ENCODE assay signal across 9 cellular contexts in the genomic region with DNA sequence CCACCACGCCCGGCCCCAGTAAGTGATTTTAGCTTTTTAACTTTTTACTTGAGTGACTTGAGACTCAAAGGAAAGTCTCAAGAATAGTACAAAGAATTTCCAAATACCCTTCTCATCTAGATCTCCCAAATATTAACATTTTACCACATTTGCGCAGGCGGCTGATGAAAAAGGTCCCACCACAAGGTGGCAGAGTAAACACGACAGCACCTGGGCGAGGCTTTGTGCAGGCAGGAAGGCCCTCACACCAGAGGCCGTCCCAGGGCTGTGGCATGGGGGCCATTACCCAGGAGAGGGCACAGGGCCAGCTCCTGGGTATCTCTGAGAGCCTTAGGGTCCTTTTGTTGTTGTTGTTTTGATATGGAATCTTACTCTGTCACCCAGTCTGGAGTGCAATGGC. TPM values are rescaled to one million over a fixed set of nuclear protein-coding genes. Genes with fewer than 3 reads are reported as not detected.
DNase-seq lines count a peak whose midpoint lies in the region; ATAC-seq and TF ChIP-seq lines count a peak whose summit lies in the region.
"Had no signal": no experiment of that assay in that cellular context is flagged by ENCODE, and none has a peak within 500 bp of the region (broad histone marks: within the 10 kb centered on the region; RNA-seq: fewer than 3 reads in every experiment).

No MANE protein-coding gene starts in this region.

- H3K27me3 Mint-ChIP-seq in endothelial cell (ENCODE audit: unreplicated experiment) = no peaks in the 10 kb centered on the region
- H3K27me3 Mint-ChIP-seq: activated naive CD4-positive, alpha-beta T cell treated with anti-CD3 and anti-CD28 coated beads, Interleukin-2, amount 50 U/mL, for 24 hours had no signal

- H3K27ac Mint-ChIP-seq in endothelial cell (ENCODE audit: unreplicated experiment) = no peak overlapping the region
- H3K27ac Mint-ChIP-seq: activated naive CD4-positive, alpha-beta T cell treated with anti-CD3 and anti-CD28 coated beads, Interleukin-2, amount 50 U/mL, for 24 hours had no signal

- peak; percentile 53 for TF ChIP-seq CTCF in endothelial cell (IDR thresholded peaks at IDR 0.05; ENCODE audit: unreplicated experiment)
- TF ChIP-seq CTCF in retinal pigment epithelial cell (conservative IDR thresholded peaks at IDR 0.05; ENCODE audit: low read depth, low read length) = peak; percentile 61
- no peak for TF ChIP-seq CTCF in lower leg skin (IDR thresholded peaks at IDR 0.05)

- H3K4me3 Mint-ChIP-seq in endothelial cell (ENCODE audit: unreplicated experiment) = no peak overlapping the region
- H3K4me3 Mint-ChIP-seq: activated naive CD4-positive, alpha-beta T cell treated with anti-CD3 and anti-CD28 coated beads, Interleukin-2, amount 50 U/mL, for 24 hours had no signal

- H3K9me3 Mint-ChIP-seq in endothelial cell (ENCODE audit: unreplicated experiment) = no peaks in the 10 kb centered on the region
- H3K9me3 Mint-ChIP-seq: activated naive CD4-positive, alpha-beta T cell treated with anti-CD3 and anti-CD28 coated beads, Interleukin-2, amount 50 U/mL, for 24 hours had no signal

- no peaks in the 10 kb centered on the region for H3K4me1 Mint-ChIP-seq in endothelial cell (ENCODE audit: unreplicated experiment)

- ATAC-seq in GM18870 (IDR thresholded peaks at IDR 0.05; ENCODE audit: unreplicated experiment) = no peak

- WGBS in lower leg skin, 2 donors = 60 to 66% methylated on average over 7 of the region's 7 CpGs

- peak; percentile 9 for DNase-seq in stimulated activated CD4-positive, alpha-beta T cell treated with anti-CD3 and anti-CD28 coated beads, Interleukin-12 subunit alpha, Interleukin-12 subunit beta, amount 100 ng/mL, for 4 hours
- no peak for DNase-seq in stimulated activated CD4-positive, alpha-beta T cell treated with anti-CD3 and anti-CD28 coated beads, Interleukin-4, amount 100 ng/mL, for 24 hours
- peak; percentile 34 for DNase-seq in RPMI7951 (ENCODE audit: low read depth)
- DNase-seq in endothelial cell (ENCODE audit: low spot score) = peak; percentile 55
- DNase-seq in retinal pigment epithelial cell (ENCODE audit: low read depth) = no peak
- DNase-seq in T-helper 9 cell = no peak
- no peak for DNase-seq in lower leg skin (ENCODE audit: low spot score in 2 of 2)

- no peak for TF ChIP-seq POLR2A in lower leg skin (IDR thresholded peaks at IDR 0.05)

- intact Hi-C loops in lower leg skin (cut with DNase I; ENCODE audit: low total_unique reads) = no loop called here

- H3K4me3 ChIP-seq in retinal pigment epithelial cell (ENCODE audit: low read length) (no peak overlapping the region), lower leg skin (ENCODE audit: low read depth, poor library complexity, severe bottlenecking) (no peak overlapping the region)

- H3K36me3 Mint-ChIP-seq in endothelial cell (ENCODE audit: low read depth, unreplicated experiment) = no peaks in the 10 kb centered on the region
- H3K36me3 Mint-ChIP-seq: activated naive CD4-positive, alpha-beta T cell treated with anti-CD3 and anti-CD28 coated beads, Interleukin-2, amount 50 U/mL, for 24 hours had no signal

RNA-seq across cellular contexts. Expression of a gene that starts 50.0 kb away (rescaled TPM):
- total RNA-seq in RPMI7951 (2014; rRNA removed; shearing (Covaris generic)) = 53.7 and 62.7 TPM in 2 replicates
- total RNA-seq in endothelial cell (ENCODE audit: unreplicated experiment) (90.7 TPM), lower leg skin (100 to 1,000 TPM in 3 of 4 donors, 10 to 100 TPM in 1; 94.1 to 120 (median 108) TPM)

Comparison
In these comparisons a context has a peak if more than half of its experiments do, and no peak if none do; other contexts are left out.
1. DNase-seq: peak in stimulated activated CD4-positive, alpha-beta T cell treated with anti-CD3 and anti-CD28 coated beads, Interleukin-12 subunit alpha, Interleukin-12 subunit beta, amount 100 ng/mL, for 4 hours (single experiment), RPMI7951 (single experiment) and endothelial cell (single experiment); none in stimulated activated CD4-positive, alpha-beta T cell treated with anti-CD3 and anti-CD28 coated beads, Interleukin-4, amount 100 ng/mL, for 24 hours (single experiment), retinal pigment epithelial cell (single experiment), T-helper 9 cell (single experiment) and lower leg skin (0 of 2).
2. CTCF ChIP-seq: peak in endothelial cell (single experiment) and retinal pigment epithelial cell (single experiment); none in lower leg skin (0 of 3).